ENCODE assay signal across 9 cellular contexts in the genomic region with DNA sequence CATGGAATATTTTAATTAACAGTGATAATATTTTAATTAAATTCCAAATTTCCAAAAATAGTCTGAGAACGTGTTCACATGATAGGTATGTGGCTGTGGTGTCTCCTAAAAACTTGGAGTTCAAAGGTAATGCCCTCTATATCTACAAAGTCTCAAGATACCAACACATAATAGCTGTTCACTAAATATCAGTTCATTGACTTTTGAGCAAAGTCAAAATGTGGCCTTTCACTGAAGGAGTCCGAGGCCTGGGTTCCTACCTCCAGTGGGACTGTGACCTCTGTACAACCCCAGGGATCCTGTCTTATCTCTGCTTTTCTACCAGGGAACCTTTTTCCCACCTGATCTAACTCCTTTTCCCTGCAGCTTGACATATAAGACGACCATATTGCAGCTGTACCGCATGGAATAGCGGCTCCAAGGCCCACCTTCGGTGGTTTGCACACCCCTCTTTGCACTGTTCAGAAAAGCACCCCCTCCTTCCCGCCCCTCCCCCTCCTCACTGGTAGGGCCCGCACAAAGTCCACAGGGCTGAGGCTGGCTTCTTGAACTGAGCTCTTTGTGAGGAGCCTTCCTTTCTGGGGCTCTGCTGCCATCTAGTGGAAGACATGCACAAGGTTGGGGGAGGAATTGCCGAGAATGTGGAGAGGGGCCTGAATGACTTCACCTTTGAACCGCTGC. TPM values are rescaled to one million over a fixed set of nuclear protein-coding genes. Genes with fewer than 3 reads are reported as not detected.
DNase-seq lines count a peak whose midpoint lies in the region; ATAC-seq and TF ChIP-seq lines count a peak whose summit lies in the region.
"Had no signal": no experiment of that assay in that cellular context is flagged by ENCODE, and none has a peak within 500 bp of the region (broad histone marks: within the 10 kb centered on the region; RNA-seq: fewer than 3 reads in every experiment).

No MANE protein-coding gene starts in this region.

- H3K9me3 Mint-ChIP-seq in activated T-helper 17 cell treated with anti-CD3 and anti-CD28 coated beads, Interleukin-2, amount 50 U/mL, for 72 hours = no peaks in the 10 kb centered on the region
- no peaks in the 10 kb centered on the region for H3K9me3 Mint-ChIP-seq in neural crest cell

- no peaks in the 10 kb centered on the region for H3K27me3 Mint-ChIP-seq in activated T-helper 17 cell treated with anti-CD3 and anti-CD28 coated beads, Interleukin-2, amount 50 U/mL, for 72 hours
- peaks cover 6% of the 10 kb centered on the region for H3K27me3 Mint-ChIP-seq in neural crest cell (ENCODE audit: low read depth)

- H3K36me3 Mint-ChIP-seq in activated T-helper 17 cell treated with anti-CD3 and anti-CD28 coated beads, Interleukin-2, amount 50 U/mL, for 72 hours (ENCODE audit: low read depth) = peaks cover 93% of the 10 kb centered on the region
- peaks cover 25% of the 10 kb centered on the region for H3K36me3 Mint-ChIP-seq in neural crest cell (ENCODE audit: low read depth)

- in situ Hi-C loops in KBM-7 (cut with MboI; ENCODE audit: low pct_unique_long_range_greater_than_20kb, low sequenced_read_pairs) = loop anchor here (25.0 kb wide), 1 partner anchor 389 kb away; no protein-coding TSS in a partner anchor

- TF ChIP-seq CTCF in fibroblast of pulmonary artery (IDR thresholded peaks at IDR 0.05; ENCODE audit: low read length, missing control alignments) = peak; percentile 90
- peak; percentile 98 for TF ChIP-seq CTCF in neural crest cell (conservative IDR thresholded peaks at IDR 0.05)

- DNase-seq in NCI-H2081 (lab: John Stamatoyannopoulos, UW) = peak; percentile 59 to 66
- no peak for DNase-seq in NCI-H2081 treated with DMSO at 0.1 percent for 48 hours (lab: John Stamatoyannopoulos, UW)
- DNase-seq in KBM-7 = peak; percentile 87
- peak; percentile 95 for DNase-seq in RPMI8226
- peak; percentile 95 for DNase-seq in fibroblast of pulmonary artery (ENCODE audit: low read depth)
- DNase-seq in neural crest cell (ENCODE audit: low read depth, low spot score) = peak; percentile 84

- no peaks in the 10 kb centered on the region for H3K27me3 ChIP-seq in stomach smooth muscle (ENCODE audit: control insufficient read depth in 1 of 2, insufficient read depth in 2 of 2, low read length in 2 of 2)

- peak overlapping the region; percentile 95 for H3K4me3 Mint-ChIP-seq in activated T-helper 17 cell treated with anti-CD3 and anti-CD28 coated beads, Interleukin-2, amount 50 U/mL, for 72 hours
- H3K4me3 Mint-ChIP-seq in neural crest cell = peak overlapping the region; percentile 99

- peak; percentile 48 for ATAC-seq in activated T-helper 17 cell treated with anti-CD3 and anti-CD28 coated beads, Interleukin-2, amount 50 U/mL, for 72 hours (replicated peaks)

- peak overlapping the region; percentile 92 for H3K27ac ChIP-seq in stomach smooth muscle (ENCODE audit: low read length)
- H3K27ac ChIP-seq: BLaER1 had no signal

- no peak overlapping the region for H3K4me3 ChIP-seq in fibroblast of pulmonary artery (replicated peaks; ENCODE audit: low read depth, low read length)
- H3K4me3 ChIP-seq in stomach smooth muscle (ENCODE audit: low read length in 2 of 2) = peak overlapping the region; percentile 98
- H3K4me3 ChIP-seq: BLaER1 had no signal

- H3K9ac ChIP-seq in stomach smooth muscle (ENCODE audit: low read length in 2 of 2) = peak overlapping the region; percentile 47 to 99
- H3K9ac ChIP-seq: BLaER1 had no signal

- peak overlapping the region; percentile 98 for H3K27ac Mint-ChIP-seq in activated T-helper 17 cell treated with anti-CD3 and anti-CD28 coated beads, Interleukin-2, amount 50 U/mL, for 72 hours
- no peak overlapping the region for H3K27ac Mint-ChIP-seq in neural crest cell (ENCODE audit: unreplicated experiment)

- no peaks in the 10 kb centered on the region for H3K9me3 ChIP-seq in stomach smooth muscle (ENCODE audit: control insufficient read depth in 2 of 2, low read length in 2 of 2)
- H3K9me3 ChIP-seq: BLaER1 had no signal

- peaks cover 27 to 32% of the 10 kb centered on the region in 2 donors for H3K36me3 ChIP-seq in stomach smooth muscle (ENCODE audit: control insufficient read depth in 2 of 2, insufficient read depth in 2 of 2, low read length in 2 of 2)
- H3K36me3 ChIP-seq: BLaER1 had no signal

- peaks cover 37% of the 10 kb centered on the region for H3K4me1 Mint-ChIP-seq in activated T-helper 17 cell treated with anti-CD3 and anti-CD28 coated beads, Interleukin-2, amount 50 U/mL, for 72 hours
- H3K4me1 Mint-ChIP-seq in neural crest cell = peaks cover 70% of the 10 kb centered on the region

- peaks cover 68% of the 10 kb centered on the region for H3K4me1 ChIP-seq in stomach smooth muscle (ENCODE audit: control insufficient read depth, insufficient read depth, low read length)

RNA-seq across cellular contexts. Expression of a gene that starts 3.1 kb away (rescaled TPM):
- total RNA-seq in activated T-helper 17 cell treated with anti-CD3 and anti-CD28 coated beads, Interleukin-2, amount 50 U/mL, for 72 hours = 100 to 1,000 TPM; 378 to 404 TPM
- total RNA-seq in neural crest cell = 186 TPM in 2 replicates

RNA-seq across cellular contexts. Expression of a gene that starts 44.3 kb away (rescaled TPM):
- 10 to 100 TPM in 1 of 2 donors, 1 to 10 TPM in 1; 6.8 to 12.7 TPM for total RNA-seq in activated T-helper 17 cell treated with anti-CD3 and anti-CD28 coated beads, Interleukin-2, amount 50 U/mL, for 72 hours
- total RNA-seq in neural crest cell = 15.4 and 18.1 TPM in 2 replicates
